Comparison of ENCODE assay signal across 1 cellular context in genomic region chr16:85554114-85554790, GRCh38.
TF ChIP-seq lines count a peak whose summit lies in the region.

No MANE protein-coding gene starts in this region.

TF ChIP-seq in K562, 482 proteins besides CTCF, POLR2A, EP300 and RAD21 (continued from another document and continues in another):
- TF ChIP-seq ATF2 (CRISPR knock-in tag; IDR thresholded peaks at IDR 0.05) (no peak), SUPT5H (IDR thresholded peaks at IDR 0.05) (peak; percentile 80), RBM25 (IDR thresholded peaks at IDR 0.05; ENCODE audit: low read depth, low read length, severe bottlenecking) (no peak), TOE1 (IDR thresholded peaks at IDR 0.05; ENCODE audit: borderline replicate concordance) (peak; percentile 92), TOE1 (CRISPR knock-in tag; IDR thresholded peaks at IDR 0.05; ENCODE audit: borderline replicate concordance, low read depth) (no peak), FOXA1 (IDR thresholded peaks at IDR 0.05; ENCODE audit: borderline replicate concordance) (no peak), CBX8 (IDR thresholded peaks at IDR 0.05; ENCODE audit: borderline replicate concordance, extremely low read depth, low read depth, low read length, poor library complexity, severe bottlenecking) (no peak), ZNF76 (CRISPR knock-in tag; IDR thresholded peaks at IDR 0.05; ENCODE audit: borderline replicate concordance) (no peak), ZNF274 (IDR thresholded peaks at IDR 0.05; ENCODE audit: borderline replicate concordance, low read depth, low read length) (no peak), RERE (CRISPR knock-in tag; IDR thresholded peaks at IDR 0.05; ENCODE audit: borderline replicate concordance) (no peak), ZNF785 (CRISPR knock-in tag; IDR thresholded peaks at IDR 0.05) (no peak), POLR2H (tag; IDR thresholded peaks at IDR 0.05; ENCODE audit: low read depth) (no peak), IFI16 (CRISPR knock-in tag; IDR thresholded peaks at IDR 0.05) (no peak), ZNF707 (CRISPR knock-in tag; conservative IDR thresholded peaks at IDR 0.05) (no peak), TAF7 (tag; IDR thresholded peaks at IDR 0.05) (no peak; the same call in 1 of the 2 replicates), PCBP1 (IDR thresholded peaks at IDR 0.05; ENCODE audit: low read depth, low read length, poor library complexity, severe bottlenecking) (peak; percentile 91), PTTG1 (tag; IDR thresholded peaks at IDR 0.05; ENCODE audit: low read depth) (no peak), SMAD3 (CRISPR knock-in tag; conservative IDR thresholded peaks at IDR 0.05) (0 out of 2 replicates have a peak, but pooled peaks have one; percentile 20), JUN (IDR thresholded peaks at IDR 0.05; ENCODE audit: borderline replicate concordance, low read depth, low read length) (peak; percentile 69; the same call in 1 of the 2 replicates), JUN (CRISPR knock-in tag; IDR thresholded peaks at IDR 0.05; ENCODE audit: borderline replicate concordance) (peak; percentile 64; the same call in 1 of the 2 replicates), XRCC4 (IDR thresholded peaks at IDR 0.05; ENCODE audit: extremely low read depth, insufficient read depth, insufficient read length) (no peak), FOS (IDR thresholded peaks at IDR 0.05; ENCODE audit: extremely low read depth, insufficient read length) (no peak), TSC22D4 (tag; IDR thresholded peaks at IDR 0.05) (no peak), MED1 (CRISPR knock-in tag; IDR thresholded peaks at IDR 0.05; ENCODE audit: borderline replicate concordance) (no peak), HSF4 (CRISPR knock-in tag; IDR thresholded peaks at IDR 0.05; ENCODE audit: borderline replicate concordance) (no peak), HIVEP1 (CRISPR knock-in tag; IDR thresholded peaks at IDR 0.05) (no peak), ZNF318 (IDR thresholded peaks at IDR 0.05; ENCODE audit: borderline replicate concordance in 1 of 2, low read depth in 1 of 2) (peak in 1 of 2 experiments; percentile 44; a peak in 1 of 4 replicates), ZNF280B (CRISPR knock-in tag; IDR thresholded peaks at IDR 0.05) (no peak), NBN (IDR thresholded peaks at IDR 0.05; ENCODE audit: low read depth) (peak; percentile 85; the same call in 1 of the 2 replicates), ZNF57 (CRISPR knock-in tag; IDR thresholded peaks at IDR 0.05) (no peak), CBX1 (IDR thresholded peaks at IDR 0.05; ENCODE audit: low read depth) (peak; percentile 12; the same call in 1 of the 2 replicates), TBL1XR1 (IDR thresholded peaks at IDR 0.05; ENCODE audit: low read length in 2 of 2) (peak in 1 of 2 experiments; percentile 95; a peak in 3 of 4 replicates), MCM7 (IDR thresholded peaks at IDR 0.05) (no peak), CHCHD3 (CRISPR knock-in tag; IDR thresholded peaks at IDR 0.05) (no peak)
- TF ChIP-seq, protein P1, sequence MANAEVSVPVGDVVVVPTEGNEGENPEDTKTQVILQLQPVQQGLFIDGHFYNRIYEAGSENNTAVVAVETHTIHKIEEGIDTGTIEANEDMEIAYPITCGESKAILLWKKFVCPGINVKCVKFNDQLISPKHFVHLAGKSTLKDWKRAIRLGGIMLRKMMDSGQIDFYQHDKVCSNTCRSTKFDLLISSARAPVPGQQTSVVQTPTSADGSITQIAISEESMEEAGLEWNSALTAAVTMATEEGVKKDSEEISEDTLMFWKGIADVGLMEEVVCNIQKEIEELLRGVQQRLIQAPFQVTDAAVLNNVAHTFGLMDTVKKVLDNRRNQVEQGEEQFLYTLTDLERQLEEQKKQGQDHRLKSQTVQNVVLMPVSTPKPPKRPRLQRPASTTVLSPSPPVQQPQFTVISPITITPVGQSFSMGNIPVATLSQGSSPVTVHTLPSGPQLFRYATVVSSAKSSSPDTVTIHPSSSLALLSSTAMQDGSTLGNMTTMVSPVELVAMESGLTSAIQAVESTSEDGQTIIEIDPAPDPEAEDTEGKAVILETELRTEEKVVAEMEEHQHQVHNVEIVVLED (CRISPR knock-in tag; IDR thresholded peaks at IDR 0.05): no peak
- TF ChIP-seq, protein P2, sequence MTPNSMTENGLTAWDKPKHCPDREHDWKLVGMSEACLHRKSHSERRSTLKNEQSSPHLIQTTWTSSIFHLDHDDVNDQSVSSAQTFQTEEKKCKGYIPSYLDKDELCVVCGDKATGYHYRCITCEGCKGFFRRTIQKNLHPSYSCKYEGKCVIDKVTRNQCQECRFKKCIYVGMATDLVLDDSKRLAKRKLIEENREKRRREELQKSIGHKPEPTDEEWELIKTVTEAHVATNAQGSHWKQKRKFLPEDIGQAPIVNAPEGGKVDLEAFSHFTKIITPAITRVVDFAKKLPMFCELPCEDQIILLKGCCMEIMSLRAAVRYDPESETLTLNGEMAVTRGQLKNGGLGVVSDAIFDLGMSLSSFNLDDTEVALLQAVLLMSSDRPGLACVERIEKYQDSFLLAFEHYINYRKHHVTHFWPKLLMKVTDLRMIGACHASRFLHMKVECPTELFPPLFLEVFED (CRISPR knock-in tag; conservative IDR thresholded peaks at IDR 0.05): no peak
- TF ChIP-seq, protein P3, sequence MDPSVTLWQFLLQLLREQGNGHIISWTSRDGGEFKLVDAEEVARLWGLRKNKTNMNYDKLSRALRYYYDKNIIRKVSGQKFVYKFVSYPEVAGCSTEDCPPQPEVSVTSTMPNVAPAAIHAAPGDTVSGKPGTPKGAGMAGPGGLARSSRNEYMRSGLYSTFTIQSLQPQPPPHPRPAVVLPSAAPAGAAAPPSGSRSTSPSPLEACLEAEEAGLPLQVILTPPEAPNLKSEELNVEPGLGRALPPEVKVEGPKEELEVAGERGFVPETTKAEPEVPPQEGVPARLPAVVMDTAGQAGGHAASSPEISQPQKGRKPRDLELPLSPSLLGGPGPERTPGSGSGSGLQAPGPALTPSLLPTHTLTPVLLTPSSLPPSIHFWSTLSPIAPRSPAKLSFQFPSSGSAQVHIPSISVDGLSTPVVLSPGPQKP (CRISPR knock-in tag; IDR thresholded peaks at IDR 0.05): no peak
- TF ChIP-seq, protein P4, sequence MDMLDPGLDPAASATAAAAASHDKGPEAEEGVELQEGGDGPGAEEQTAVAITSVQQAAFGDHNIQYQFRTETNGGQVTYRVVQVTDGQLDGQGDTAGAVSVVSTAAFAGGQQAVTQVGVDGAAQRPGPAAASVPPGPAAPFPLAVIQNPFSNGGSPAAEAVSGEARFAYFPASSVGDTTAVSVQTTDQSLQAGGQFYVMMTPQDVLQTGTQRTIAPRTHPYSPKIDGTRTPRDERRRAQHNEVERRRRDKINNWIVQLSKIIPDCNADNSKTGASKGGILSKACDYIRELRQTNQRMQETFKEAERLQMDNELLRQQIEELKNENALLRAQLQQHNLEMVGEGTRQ (CRISPR knock-in tag; IDR thresholded peaks at IDR 0.05): no peak
